Comparison of ENCODE assay signal across 14 cellular contexts in genomic region chr1:17028662-17029188, GRCh38.
"Had no signal": no experiment of that assay in that cellular context is flagged by ENCODE, and none has a peak within 500 bp of the region (broad histone marks: within the 10 kb centered on the region; RNA-seq: fewer than 3 reads in every experiment).

No MANE protein-coding gene starts in this region.

- H3K27me3 Mint-ChIP-seq: activated CD4-positive, alpha-beta memory T cell treated with anti-CD3 and anti-CD28 coated beads, Interleukin-2, amount 10 ng/mL, durations not matched to agents 7 days and 5 days; activated naive CD4-positive, alpha-beta T cell treated with anti-CD3 and anti-CD28 coated beads, Interleukin-2, amount 10 ng/mL, durations not matched to agents 7 days and 5 days had no signal

- H3K27me3 ChIP-seq: right lobe of liver had no signal

- H3K4me1 Mint-ChIP-seq: activated naive CD4-positive, alpha-beta T cell treated with anti-CD3 and anti-CD28 coated beads, Interleukin-2, amount 10 ng/mL, durations not matched to agents 7 days and 5 days had no signal

- H3K9me3 Mint-ChIP-seq: activated CD4-positive, alpha-beta memory T cell treated with anti-CD3 and anti-CD28 coated beads, Interleukin-2, amount 10 ng/mL, durations not matched to agents 7 days and 5 days; activated naive CD4-positive, alpha-beta T cell treated with anti-CD3 and anti-CD28 coated beads, Interleukin-2, amount 10 ng/mL, durations not matched to agents 7 days and 5 days; natural killer cell had no signal

- DNase-seq: activated CD4-positive, alpha-beta memory T cell treated with anti-CD3 and anti-CD28 coated beads, Interleukin-2, amount 10 ng/mL, durations not matched to agents 7 days and 5 days; activated naive CD4-positive, alpha-beta T cell treated with anti-CD3 and anti-CD28 coated beads, Interleukin-2, amount 10 ng/mL, durations not matched to agents 7 days and 5 days; central memory CD4-positive, alpha-beta T cell; effector memory CD4-positive, alpha-beta T cell; erythroblast; glutamatergic neuron; mucosa of descending colon; natural killer cell; stimulated activated CD4-positive, alpha-beta T cell treated with anti-CD3 and anti-CD28 coated beads, Interleukin-12 subunit alpha, Interleukin-12 subunit beta, amount 100 ng/mL, for 4 hours; stimulated activated naive CD4-positive, alpha-beta T cell; substantia nigra had no signal

- H3K4me3 ChIP-seq: coronary artery, mucosa of descending colon, prostate gland, right lobe of liver had no signal

- H3K9me3 ChIP-seq: mucosa of descending colon, prostate gland, right lobe of liver had no signal

- H3K4me3 Mint-ChIP-seq: activated CD4-positive, alpha-beta memory T cell treated with anti-CD3 and anti-CD28 coated beads, Interleukin-2, amount 10 ng/mL, durations not matched to agents 7 days and 5 days; activated naive CD4-positive, alpha-beta T cell treated with anti-CD3 and anti-CD28 coated beads, Interleukin-2, amount 10 ng/mL, durations not matched to agents 7 days and 5 days; natural killer cell had no signal

- ATAC-seq: mucosa of descending colon, natural killer cell had no signal

- H3K27ac Mint-ChIP-seq: activated CD4-positive, alpha-beta memory T cell treated with anti-CD3 and anti-CD28 coated beads, Interleukin-2, amount 10 ng/mL, durations not matched to agents 7 days and 5 days; activated naive CD4-positive, alpha-beta T cell treated with anti-CD3 and anti-CD28 coated beads, Interleukin-2, amount 10 ng/mL, durations not matched to agents 7 days and 5 days; natural killer cell had no signal

- H3K27ac ChIP-seq: coronary artery, right lobe of liver had no signal
